Comparison of ENCODE assay signal across 8 cellular contexts in the genomic region with DNA sequence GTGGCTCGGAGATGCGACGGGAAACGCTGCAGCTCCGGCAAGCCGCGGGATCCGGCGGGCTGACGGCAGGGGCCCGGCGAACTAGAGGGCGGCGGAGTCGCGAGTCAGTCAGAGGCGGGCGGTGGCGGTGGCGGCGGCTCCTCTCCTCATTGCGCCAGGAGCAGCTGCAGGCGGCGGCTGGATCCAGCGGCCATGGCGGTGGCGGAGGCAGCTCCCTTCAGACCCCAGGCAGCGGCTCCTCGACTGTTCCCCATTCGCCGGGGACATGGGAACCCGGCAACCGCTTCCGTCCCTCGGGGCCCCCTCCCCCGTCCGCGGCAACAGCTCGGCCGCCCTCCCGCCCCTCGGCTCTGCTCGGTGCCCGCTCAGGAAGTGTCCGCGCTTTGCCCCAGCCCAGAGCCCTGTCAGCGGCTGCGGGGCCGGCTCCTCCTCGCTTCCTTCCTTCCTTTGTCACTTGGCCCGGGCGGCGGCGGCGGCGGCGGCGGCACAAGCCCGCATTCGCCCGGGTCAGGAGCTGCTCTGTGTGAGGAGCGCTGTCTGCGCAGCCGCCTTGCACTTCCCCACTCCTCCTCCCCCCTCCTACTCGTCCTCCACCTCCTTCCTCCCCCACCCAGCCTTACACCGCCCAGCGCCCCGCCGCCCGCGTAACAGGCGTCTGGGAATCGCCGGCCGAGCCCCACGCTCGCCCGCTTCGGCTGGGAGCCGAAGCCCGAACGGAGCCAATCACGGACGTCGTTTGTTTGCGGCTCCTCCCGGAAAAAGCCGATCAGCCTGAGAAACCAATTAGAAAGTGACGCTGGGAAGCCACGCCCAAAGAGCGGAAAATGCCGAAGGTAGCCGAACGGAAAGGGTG. TPM values are rescaled to one million over a fixed set of nuclear protein-coding genes. Genes with fewer than 3 reads are reported as not detected.
DNase-seq lines count a peak whose midpoint lies in the region; ATAC-seq and FAIRE-seq lines count a peak whose summit lies in the region.

A gene (minus strand): TSS at position 525 of the 853 bp plus-strand sequence. CDS start 1,013 bp downstream, outside the sequence.

- FAIRE-seq in endometrium (lab: Jason Lieb, UNC) = peak; percentile 100

- DNase-seq in AG08395 (ENCODE audit: low spot score) (peak; percentile 92), NCI-H748 treated with DMSO at 0.1 percent for 48 hours (lab: John Stamatoyannopoulos, UW) (peak; percentile 62), mucosa of gallbladder (ENCODE audit: low spot score) (peak; percentile 73)
- DNase-seq in activated CD8-positive, alpha-beta memory T cell treated with anti-CD3 and anti-CD28 coated beads, Interleukin-2, amount 50 U/mL, for 4 hours = peak; percentile 99
- peak; percentile 98 to 99 for DNase-seq in stimulated activated CD8-positive, alpha-beta memory T cell treated with anti-CD3 and anti-CD28 coated beads, Interleukin-7, amount 100 ng/mL, for 1 hour (ENCODE audit: low read depth in 2 of 2)

- ATAC-seq in GM18907 (IDR thresholded peaks at IDR 0.05; ENCODE audit: unreplicated experiment) (peak; percentile 9), HG03159 (IDR thresholded peaks at IDR 0.05; ENCODE audit: unreplicated experiment) (peak; percentile 1)

RNA-seq across cellular contexts. Expression of the gene that starts here (rescaled TPM):
- total RNA-seq in mucosa of gallbladder = 44.7 TPM

Comparison
In these comparisons a context has a peak if more than half of its experiments do, and no peak if none do; other contexts are left out.
1. Peak in every context shown above with its lines: DNase-seq and ATAC-seq.